ENCODE assay signal across 8 cellular contexts in the genomic region with DNA sequence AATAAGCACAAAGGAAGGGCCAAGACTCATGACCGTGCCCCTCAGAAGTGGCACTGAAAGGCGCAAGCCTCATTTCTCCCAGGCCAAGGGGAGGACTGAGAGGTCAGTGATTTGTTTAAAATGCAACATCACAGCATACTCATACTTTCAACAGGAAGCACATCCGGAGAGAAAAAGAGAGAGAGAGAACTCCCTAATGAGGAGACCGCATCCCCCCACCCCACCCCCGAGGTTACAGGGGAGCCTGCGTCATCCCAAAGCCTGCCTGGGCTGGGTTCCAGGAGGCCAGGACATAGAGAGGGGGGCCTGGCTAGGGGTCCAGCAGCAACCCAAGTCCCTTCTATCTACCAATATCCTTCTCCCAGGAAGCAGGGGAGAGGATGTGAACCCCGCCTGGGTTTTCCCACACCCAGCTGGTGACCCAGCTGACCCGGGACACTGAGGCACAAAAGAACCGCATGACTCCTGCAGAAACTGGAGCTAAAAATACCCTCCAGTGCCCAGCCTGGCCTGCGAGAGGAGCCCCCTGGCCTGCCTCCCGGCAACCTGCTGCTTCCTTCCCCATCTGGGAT. TPM values are rescaled to one million over a fixed set of nuclear protein-coding genes. Genes with fewer than 3 reads are reported as not detected.
A peak's percentile ranks its signal among the peaks of the same experiment; 100 is the strongest.
DNase-seq lines count a peak whose midpoint lies in the region; TF ChIP-seq lines count a peak whose summit lies in the region.

No MANE protein-coding gene starts in this region.

- DNase-seq in AG04450 (ENCODE audit: low read depth, low spot score): peak; percentile 81
- peak; percentile 56 for DNase-seq in MM.1S
- peak; percentile 36 for DNase-seq in central memory CD4-positive, alpha-beta T cell
- DNase-seq in medulla oblongata (ENCODE audit: extremely low spot score): peak; percentile 69
- DNase-seq in ureter (ENCODE audit: low spot score): peak; percentile 79
- DNase-seq in HK-2 (ENCODE audit: unreplicated experiment): no peak
- DNase-seq in HT-29 (ENCODE audit: low spot score): no peak
- DNase-seq in COLO668 (lab: John Stamatoyannopoulos, UW; ENCODE audit: unreplicated experiment): no peak

- H3K9me2 ChIP-seq in MM.1S (replicated peaks; ENCODE audit: insufficient read depth, low read length): no peaks in the 10 kb centered on the region

- H3K27me3 ChIP-seq in AG04450 (ENCODE audit: control insufficient read depth, insufficient read depth, low read length): no peaks in the 10 kb centered on the region
- no peaks in the 10 kb centered on the region for H3K27me3 ChIP-seq in MM.1S (replicated peaks; ENCODE audit: insufficient read depth, low read length)

- H3K4me3 ChIP-seq in AG04450 (ENCODE audit: low read depth, low read length): peak overlapping the region; percentile 79
- H3K4me3 ChIP-seq in MM.1S (ENCODE audit: low read length): peak overlapping the region; percentile 91

- H3K4me2 ChIP-seq in MM.1S (ENCODE audit: low read depth, low read length): peak overlapping the region; percentile 99

- no peak for TF ChIP-seq CTCF in AG04450 (IDR thresholded peaks at IDR 0.05; ENCODE audit: low read depth, low read length)
- no peak for TF ChIP-seq CTCF in MM.1S (IDR thresholded peaks at IDR 0.05; ENCODE audit: low read length)

- H3K4me1 ChIP-seq in MM.1S (ENCODE audit: low read length): peaks cover 46% of the 10 kb centered on the region

- POLR2A ChIA-PET in AG04450 (lab: Yijun Ruan, JAX): interaction anchor here (0.5 to 0.9 kb wide), 2 partner anchors 13 to 73 kb away, joined by 10 to 13 read pairs; no protein-coding TSS in a partner anchor

- no peaks in the 10 kb centered on the region for H3K36me3 ChIP-seq in MM.1S (replicated peaks; ENCODE audit: insufficient read depth, low read length)

- CTCF ChIA-PET in AG04450 (lab: Charles Lee): interaction anchor here (0.5 to 0.7 kb wide), 2 partner anchors 18 to 321 kb away, joined by 5 read pairs; no protein-coding TSS in a partner anchor

- peak overlapping the region; percentile 97 for H3K27ac ChIP-seq in AG04450 (ENCODE audit: low read depth, low read length)
- peak overlapping the region; percentile 93 for H3K27ac ChIP-seq in MM.1S (ENCODE audit: low read length)

- H3K9ac ChIP-seq in MM.1S (ENCODE audit: low read length): peak overlapping the region; percentile 95

- peaks cover 93% of the 10 kb centered on the region for H3K79me2 ChIP-seq in MM.1S (ENCODE audit: low read length)

- H3K9me3 ChIP-seq in AG04450 (ENCODE audit: control insufficient read depth, insufficient read depth, low read length) (no peaks in the 10 kb centered on the region; the same call in 1 of the 2 replicates), MM.1S (replicated peaks; ENCODE audit: insufficient read depth, low read length) (no peaks in the 10 kb centered on the region)

- peaks cover 29% of the 10 kb centered on the region; the same call in 1 of the 2 replicates for H4K20me1 ChIP-seq in MM.1S (ENCODE audit: insufficient read depth, low read length)

- no peak overlapping the region for H2AFZ ChIP-seq in MM.1S (ENCODE audit: low read length)

- H3F3A ChIP-seq in MM.1S (ENCODE audit: insufficient read depth, low read length): peaks cover 85% of the 10 kb centered on the region

RNA-seq across cellular contexts. Expression of a gene that starts 3.8 kb away (rescaled TPM):
- 109 and 128 TPM in 2 replicates for polyA plus RNA-seq in AG04450 (2011; rRNA removed)
- 141 and 196 TPM in 2 replicates for polyA minus RNA-seq in AG04450 (2011; rRNA and poly(A)+ RNA removed)
- total RNA-seq in ureter: 173 TPM
- total RNA-seq in HT-29 (2014; rRNA removed; shearing (Covaris generic)): 127 and 152 TPM in 2 replicates

RNA-seq across cellular contexts. Expression of a gene that starts 40.7 kb away (rescaled TPM):
- polyA plus RNA-seq in AG04450 (2011; rRNA removed): 36.8 and 37.2 TPM in 2 replicates
- 33.8 and 40.5 TPM in 2 replicates for polyA minus RNA-seq in AG04450 (2011; rRNA and poly(A)+ RNA removed)
- total RNA-seq in ureter: 77.7 TPM
- 26.9 and 30.7 TPM in 2 replicates for total RNA-seq in HT-29 (2014; rRNA removed; shearing (Covaris generic))

Comparison
In these comparisons a context has a peak if more than half of its experiments do, and no peak if none do; other contexts are left out.
1. DNase-seq: peak in AG04450 (single experiment), MM.1S (single experiment), central memory CD4-positive, alpha-beta T cell (single experiment), medulla oblongata (single experiment) and ureter (single experiment); none in HK-2 (single experiment), HT-29 (single experiment) and COLO668 (single experiment).